Comparison of ENCODE assay signal across 27 cellular contexts in the genomic region with DNA sequence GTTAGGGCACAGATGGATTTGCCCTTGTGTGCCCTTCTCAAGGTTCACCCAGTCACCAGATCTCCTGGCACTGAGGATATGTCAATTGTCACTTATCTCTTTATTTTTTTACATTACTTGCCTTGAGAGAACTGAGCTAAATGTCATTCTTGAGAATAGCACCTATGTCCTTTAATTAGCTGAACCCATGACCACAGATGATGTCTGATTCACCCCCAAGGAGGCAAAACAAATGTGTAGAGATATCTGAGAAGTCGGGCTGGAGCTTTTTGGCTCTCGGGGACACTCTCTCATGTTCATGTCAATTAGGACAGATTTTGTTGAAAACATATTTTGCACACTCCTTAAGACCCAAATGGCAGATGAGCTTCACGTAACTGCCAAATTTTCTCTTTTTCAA.
"Had no signal": no experiment of that assay in that cellular context is flagged by ENCODE, and none has a peak within 500 bp of the region (broad histone marks: within the 10 kb centered on the region; RNA-seq: fewer than 3 reads in every experiment).

No MANE protein-coding gene starts in this region.

- ATAC-seq: heart right ventricle; left cardiac atrium; left lung; lower lobe of right lung; mucosa of descending colon; naive thymus-derived CD8-positive, alpha-beta T cell; psoas muscle; right lobe of liver; stimulated activated effector memory CD8-positive, alpha-beta T cell treated with anti-CD3 and anti-CD28 coated beads, Interleukin-12 subunit alpha, Interleukin-12 subunit beta, amount 100 ng/mL, for 72 hours had no signal

- H3K36me3 ChIP-seq: colonic mucosa, esophagus muscularis mucosa, heart right ventricle, left lung, lower lobe of right lung, ovary, right lobe of liver, stomach, tibial artery, upper lobe of left lung had no signal

- H3K4me1 ChIP-seq: colonic mucosa, left lung, lower lobe of right lung, psoas muscle, stomach, testis, tibial artery, upper lobe of left lung had no signal

- DNase-seq: colonic mucosa; effector CD8-positive, alpha-beta T cell; endodermal cell; foreskin melanocyte; glutamatergic neuron; heart right ventricle; hippocampal formation; left cardiac atrium; left lung; lower lobe of right lung; mucosa of descending colon; naive thymus-derived CD8-positive, alpha-beta T cell; nephron progenitor cell; nucleus accumbens; ovary; posterior cingulate gyrus; psoas muscle; right lobe of liver; stimulated activated CD4-positive, alpha-beta T cell treated with anti-CD3 and anti-CD28 coated beads, Interleukin-2, amount 100 ng/mL, for 24 hours; stimulated activated CD4-positive, alpha-beta T cell treated with anti-CD3 and anti-CD28 coated beads, Interleukin-4, amount 100 ng/mL, for 24 hours; stimulated activated naive CD4-positive, alpha-beta T cell treated with Interleukin-2 at 50 U/mL for 16 hours; stomach; testis; tibial artery; upper lobe of left lung had no signal

- H3K9me3 ChIP-seq: colonic mucosa, heart right ventricle, lower lobe of right lung, mucosa of descending colon, ovary, psoas muscle, right lobe of liver, testis, tibial artery had no signal

- H3K27me3 ChIP-seq: colonic mucosa, esophagus muscularis mucosa, heart right ventricle, left lung, ovary, right lobe of liver, stomach, testis, tibial artery, upper lobe of left lung had no signal

- H3K4me3 ChIP-seq: colonic mucosa, esophagus muscularis mucosa, heart right ventricle, left lung, lower lobe of right lung, mucosa of descending colon, ovary, psoas muscle, right lobe of liver, stomach, testis, tibial artery, upper lobe of left lung had no signal

- H3K27ac ChIP-seq: colonic mucosa, esophagus muscularis mucosa, heart right ventricle, left lung, lower lobe of right lung, ovary, psoas muscle, right lobe of liver, stomach, testis, tibial artery, upper lobe of left lung had no signal
